16 cellular contexts compared by ENCODE assay signal in the genomic region with DNA sequence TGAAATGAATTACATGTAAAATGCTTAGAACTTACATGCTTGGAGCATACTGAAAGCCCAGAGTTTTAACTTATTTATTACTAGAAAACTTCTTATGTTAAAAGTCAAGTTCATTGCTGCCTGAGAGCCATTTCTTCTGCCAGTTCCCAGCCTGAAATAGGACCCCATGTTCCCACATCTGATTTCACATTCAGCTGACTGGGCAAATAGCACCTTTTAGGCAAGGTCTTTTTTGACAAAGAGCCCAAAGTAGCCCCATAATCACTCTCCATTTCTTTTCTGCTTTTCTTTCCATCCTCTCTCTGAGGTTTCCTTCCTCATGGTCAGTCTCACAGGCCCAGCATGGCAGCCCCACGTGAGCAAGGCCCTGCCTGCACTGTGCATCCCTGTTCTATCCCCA. TPM values are rescaled to one million over a fixed set of nuclear protein-coding genes. Genes with fewer than 3 reads are reported as not detected.
A peak's percentile ranks its signal among the peaks of the same experiment; 100 is the strongest.
DNase-seq lines count a peak whose midpoint lies in the region; ATAC-seq and TF ChIP-seq lines count a peak whose summit lies in the region.
"Had no signal": no experiment of that assay in that cellular context is flagged by ENCODE, and none has a peak within 500 bp of the region (broad histone marks: within the 10 kb centered on the region; RNA-seq: fewer than 3 reads in every experiment).

No MANE protein-coding gene starts in this region.

- H3K9me3 ChIP-seq in left ventricle myocardium inferior (replicated peaks) = no peaks in the 10 kb centered on the region
- no peaks in the 10 kb centered on the region for H3K9me3 ChIP-seq in heart left ventricle
- H3K9me3 ChIP-seq in breast epithelium = no peaks in the 10 kb centered on the region
- H3K9me3 ChIP-seq: BE2C, heart right ventricle had no signal

- peak overlapping the region; percentile 99 for H3K27ac Mint-ChIP-seq in activated T-helper 2 cell treated with anti-CD3 and anti-CD28 coated beads, Interferon-gamma antibody, Interleukin-2, Interleukin-4, amounts not matched to agents 10 μg/mL and 5 μg/mL and 100 μg/mL, durations not matched to agents 14 hours and 24 hours and 36 hours
- H3K27ac Mint-ChIP-seq in naive B cell (peak overlapping the region in 3 of 6 donors; percentile 31 to 100 (median 100)), type B pancreatic cell (peak overlapping the region; percentile 98)

- intact Hi-C loops in left ventricle myocardium inferior (cut with micrococcal nuclease) (no loop called here), heart left ventricle (cut with DNase I) (loop anchor here in 9 of 10 donors (2.0 to 10.0 kb wide), 11 partner anchors 16 to 441 kb away; partner anchors contain the start of genes RAD9B (in 3 of the 9), VPS29 (in 3 of the 9), FAM216A (in 1 of the 9) and GPN3 (in 1 of the 9)), breast epithelium (cut with DNase I; ENCODE audit: low total_unique reads) (no loop called here)
- intact Hi-C loops in activated T-helper 2 cell treated with anti-CD3 and anti-CD28 coated beads, Interferon-gamma antibody, Interleukin-2, Interleukin-4, amounts not matched to agents 10 μg/mL and 5 μg/mL and 100 μg/mL, durations not matched to agents 14 hours and 24 hours and 36 hours (cut with micrococcal nuclease) = no loop called here

- TF ChIP-seq POLR2A in heart left ventricle (IDR thresholded peaks at IDR 0.05) (no peak), breast epithelium (IDR thresholded peaks at IDR 0.05) (no peak)

- H3K27me3 Mint-ChIP-seq in activated T-helper 2 cell treated with anti-CD3 and anti-CD28 coated beads, Interferon-gamma antibody, Interleukin-2, Interleukin-4, amounts not matched to agents 10 μg/mL and 5 μg/mL and 100 μg/mL, durations not matched to agents 14 hours and 24 hours and 36 hours (ENCODE audit: low read depth) = no peaks in the 10 kb centered on the region
- H3K27me3 Mint-ChIP-seq in naive B cell = no peaks in the 10 kb centered on the region
- H3K27me3 Mint-ChIP-seq in type B pancreatic cell = no peaks in the 10 kb centered on the region

- H3K4me1 ChIP-seq in left ventricle myocardium inferior (peaks cover 41% of the 10 kb centered on the region), heart left ventricle (peaks cover 0 to 49% (median 13%) of the 10 kb centered on the region in 12 donors), breast epithelium (no peaks in the 10 kb centered on the region)
- H3K4me1 ChIP-seq: BE2C had no signal

- no peaks in the 10 kb centered on the region for H3K27me3 ChIP-seq in left ventricle myocardium inferior (ENCODE audit: low read depth)
- H3K27me3 ChIP-seq in heart left ventricle = no peaks in the 10 kb centered on the region
- H3K27me3 ChIP-seq in breast epithelium = no peaks in the 10 kb centered on the region
- H3K27me3 ChIP-seq: BE2C, heart right ventricle had no signal

- H3K4me3 ChIP-seq in left ventricle myocardium inferior (no peak overlapping the region), heart left ventricle (no peak overlapping the region), breast epithelium (no peak overlapping the region)

- peak overlapping the region; percentile 100 for H3K4me3 Mint-ChIP-seq in activated T-helper 2 cell treated with anti-CD3 and anti-CD28 coated beads, Interferon-gamma antibody, Interleukin-2, Interleukin-4, amounts not matched to agents 10 μg/mL and 5 μg/mL and 100 μg/mL, durations not matched to agents 14 hours and 24 hours and 36 hours (ENCODE audit: low read depth)
- H3K4me3 Mint-ChIP-seq in naive B cell (peak overlapping the region in 6 of 8 donors; percentile 5 to 100 (median 92)), type B pancreatic cell (peak overlapping the region; percentile 64)

- 71 to 80% (median 76%) methylated on average over 1 of the region's 1 CpG for WGBS in heart left ventricle, 4 donors

- DNase-seq in left ventricle myocardium inferior = no peak
- no peak for DNase-seq in heart left ventricle
- DNase-seq in activated T-helper 2 cell treated with anti-CD3 and anti-CD28 coated beads, Interferon-gamma antibody, Interleukin-2, Interleukin-4, amounts not matched to agents 10 μg/mL and 5 μg/mL and 100 μg/mL, durations not matched to agents 14 hours and 24 hours and 36 hours (ENCODE audit: low spot score) = no peak
- no peak for DNase-seq in naive B cell
- no peak for DNase-seq in type B pancreatic cell (ENCODE audit: extremely low spot score, unreplicated experiment)
- DNase-seq in NOMO-1 treated with dmso at 0.1 percent for 144 hours (lab: John Stamatoyannopoulos, UW; ENCODE audit: unreplicated experiment) = no peak
- no peak for DNase-seq in breast epithelium (ENCODE audit: low spot score in 2 of 2)
- DNase-seq: activated CD8-positive, alpha-beta memory T cell treated with anti-CD3 and anti-CD28 coated beads for 24 hours; BE2C; heart right ventricle; Kasumi-1; NCI-H2081 treated with DMSO at 0.1 percent for 48 hours; occipital lobe; stimulated activated CD4-positive, alpha-beta T cell treated with anti-CD3 and anti-CD28 coated beads, Interleukin-1b, Interleukin-23, amount 100 ng/mL, for 48 hours; SW 1271 had no signal

- peaks cover 57% of the 10 kb centered on the region for H3K36me3 Mint-ChIP-seq in activated T-helper 2 cell treated with anti-CD3 and anti-CD28 coated beads, Interferon-gamma antibody, Interleukin-2, Interleukin-4, amounts not matched to agents 10 μg/mL and 5 μg/mL and 100 μg/mL, durations not matched to agents 14 hours and 24 hours and 36 hours (ENCODE audit: low read depth)
- H3K36me3 Mint-ChIP-seq in naive B cell (peaks cover 11 to 12% of the 10 kb centered on the region in 2 donors), type B pancreatic cell (peaks cover 9% of the 10 kb centered on the region)

- H3K36me3 ChIP-seq in left ventricle myocardium inferior (peaks cover 42% of the 10 kb centered on the region), heart left ventricle (peaks cover 0 to 57% (median 39%) of the 10 kb centered on the region in 9 donors), breast epithelium (no peaks in the 10 kb centered on the region)

- TF ChIP-seq CTCF in left ventricle myocardium inferior (IDR thresholded peaks at IDR 0.05; ENCODE audit: borderline replicate concordance) = no peak
- TF ChIP-seq CTCF in heart left ventricle (IDR thresholded peaks at IDR 0.05) = no peak
- no peak for TF ChIP-seq CTCF in type B pancreatic cell (conservative IDR thresholded peaks at IDR 0.05)
- TF ChIP-seq CTCF in breast epithelium (IDR thresholded peaks at IDR 0.05) = no peak

- H3K4me1 Mint-ChIP-seq in activated T-helper 2 cell treated with anti-CD3 and anti-CD28 coated beads, Interferon-gamma antibody, Interleukin-2, Interleukin-4, amounts not matched to agents 10 μg/mL and 5 μg/mL and 100 μg/mL, durations not matched to agents 14 hours and 24 hours and 36 hours (ENCODE audit: low read depth) = peaks cover 19% of the 10 kb centered on the region
- peaks cover 35 to 55% (median 53%) of the 10 kb centered on the region in 3 donors for H3K4me1 Mint-ChIP-seq in naive B cell
- peaks cover 13% of the 10 kb centered on the region for H3K4me1 Mint-ChIP-seq in type B pancreatic cell (ENCODE audit: unreplicated experiment)

- ATAC-seq in heart left ventricle (no peak), naive B cell (ENCODE audit: low read depth in 2 of 2) (no peak), GM18511 (IDR thresholded peaks at IDR 0.05; ENCODE audit: unreplicated experiment) (no peak)

- H3K27ac ChIP-seq in left ventricle myocardium inferior (replicated peaks) = peak overlapping the region; percentile 94
- peak overlapping the region in 1 of 12 donors; percentile 13 for H3K27ac ChIP-seq in heart left ventricle
- no peak overlapping the region for H3K27ac ChIP-seq in breast epithelium

- no peaks in the 10 kb centered on the region for H3K9me3 Mint-ChIP-seq in activated T-helper 2 cell treated with anti-CD3 and anti-CD28 coated beads, Interferon-gamma antibody, Interleukin-2, Interleukin-4, amounts not matched to agents 10 μg/mL and 5 μg/mL and 100 μg/mL, durations not matched to agents 14 hours and 24 hours and 36 hours
- H3K9me3 Mint-ChIP-seq in naive B cell (no peaks in the 10 kb centered on the region), type B pancreatic cell (no peaks in the 10 kb centered on the region)

RNA-seq across cellular contexts. Expression of gene ARPC3, which starts 1.1 kb away (rescaled TPM):
- total RNA-seq in left ventricle myocardium inferior (84.5 TPM), heart left ventricle (100 to 1,000 TPM in 5 of 9 donors, 10 to 100 TPM in 4; 77.2 to 251 (median 108) TPM), type B pancreatic cell (ENCODE audit: low replicate concordance) (164 and 218 TPM in 2 replicates), breast epithelium (100 to 1,000 TPM; 286 to 426 (median 351) TPM)
- polyA plus RNA-seq in heart left ventricle (100 to 1,000 TPM; 176 to 202 TPM), naive B cell (ENCODE audit: low read depth in 6 of 6) (1,000 to 10,000 TPM; 1,452 to 1,836 (median 1,596) TPM)
- 312 and 338 TPM in 2 replicates for total RNA-seq in activated T-helper 2 cell treated with anti-CD3 and anti-CD28 coated beads, Interferon-gamma antibody, Interleukin-2, Interleukin-4, amounts not matched to agents 10 μg/mL and 5 μg/mL and 100 μg/mL, durations not matched to agents 14 hours and 24 hours and 36 hours

RNA-seq across cellular contexts. Expression of gene GPN3, which starts 16.8 kb away (rescaled TPM):
- total RNA-seq in left ventricle myocardium inferior (29.3 TPM), heart left ventricle (10 to 100 TPM; 14.5 to 37.0 (median 28.4) TPM), type B pancreatic cell (ENCODE audit: low replicate concordance) (15.2 and 18.1 TPM in 2 replicates), breast epithelium (10 to 100 TPM; 19.8 to 31.0 (median 21.0) TPM)
- polyA plus RNA-seq in heart left ventricle (10 to 100 TPM; 16.1 to 62.2 TPM), naive B cell (ENCODE audit: low read depth in 6 of 6) (10 to 100 TPM; 23.3 to 48.1 (median 36.0) TPM)
- total RNA-seq in activated T-helper 2 cell treated with anti-CD3 and anti-CD28 coated beads, Interferon-gamma antibody, Interleukin-2, Interleukin-4, amounts not matched to agents 10 μg/mL and 5 μg/mL and 100 μg/mL, durations not matched to agents 14 hours and 24 hours and 36 hours = 43.9 and 47.5 TPM in 2 replicates

RNA-seq across cellular contexts. Expression of gene FAM216A, which starts 17.4 kb away (rescaled TPM):
- 4.2 TPM for total RNA-seq in left ventricle myocardium inferior
- 1 to 10 TPM; 3.6 to 8.0 (median 4.7) TPM for total RNA-seq in heart left ventricle
- 10 to 100 TPM in 1 of 2 donors, 1 to 10 TPM in 1; 8.7 to 29.3 TPM for polyA plus RNA-seq in heart left ventricle
- total RNA-seq in activated T-helper 2 cell treated with anti-CD3 and anti-CD28 coated beads, Interferon-gamma antibody, Interleukin-2, Interleukin-4, amounts not matched to agents 10 μg/mL and 5 μg/mL and 100 μg/mL, durations not matched to agents 14 hours and 24 hours and 36 hours = 44.7 and 48.8 TPM in 2 replicates
- polyA plus RNA-seq in naive B cell (ENCODE audit: low read depth in 6 of 6) = 10 to 100 TPM in 5 of 6 donors, 1 to 10 TPM in 1; 8.9 to 17.9 (median 15.6) TPM
- total RNA-seq in type B pancreatic cell (ENCODE audit: low replicate concordance) = 2.5 and 13.2 TPM in 2 replicates
- total RNA-seq in breast epithelium = 10 to 100 TPM in 1 of 3 donors, 1 to 10 TPM in 2; 6.1 to 10.5 (median 8.5) TPM

RNA-seq across cellular contexts. Expression of gene ANAPC7, which starts 47.8 kb away (rescaled TPM):
- total RNA-seq in left ventricle myocardium inferior (32.0 TPM), heart left ventricle (10 to 100 TPM; 26.5 to 41.3 (median 33.0) TPM), type B pancreatic cell (ENCODE audit: low replicate concordance) (49.6 and 77.8 TPM in 2 replicates), breast epithelium (10 to 100 TPM; 29.4 to 56.2 (median 43.3) TPM)
- polyA plus RNA-seq in heart left ventricle (10 to 100 TPM; 35.4 to 36.7 TPM), naive B cell (ENCODE audit: low read depth in 6 of 6) (10 to 100 TPM; 20.1 to 40.7 (median 25.1) TPM)
- total RNA-seq in activated T-helper 2 cell treated with anti-CD3 and anti-CD28 coated beads, Interferon-gamma antibody, Interleukin-2, Interleukin-4, amounts not matched to agents 10 μg/mL and 5 μg/mL and 100 μg/mL, durations not matched to agents 14 hours and 24 hours and 36 hours = 67.2 and 68.4 TPM in 2 replicates

RNA-seq across cellular contexts. Expression of gene VPS29, which starts 50.6 kb away (rescaled TPM):
- total RNA-seq in left ventricle myocardium inferior (91.1 TPM), heart left ventricle (100 to 1,000 TPM in 3 of 9 donors, 10 to 100 TPM in 6; 66.7 to 149 (median 89.5) TPM), type B pancreatic cell (ENCODE audit: low replicate concordance) (72.6 and 84.7 TPM in 2 replicates), breast epithelium (100 to 1,000 TPM in 1 of 3 donors, 10 to 100 TPM in 2; 82.9 to 135 (median 96.7) TPM)
- polyA plus RNA-seq in heart left ventricle (100 to 1,000 TPM; 107 to 191 TPM), naive B cell (ENCODE audit: low read depth in 6 of 6) (100 to 1,000 TPM; 120 to 151 (median 143) TPM)
- total RNA-seq in activated T-helper 2 cell treated with anti-CD3 and anti-CD28 coated beads, Interferon-gamma antibody, Interleukin-2, Interleukin-4, amounts not matched to agents 10 μg/mL and 5 μg/mL and 100 μg/mL, durations not matched to agents 14 hours and 24 hours and 36 hours = 103 and 107 TPM in 2 replicates

Comparison
In these comparisons a context has a peak if more than half of its experiments do, and no peak if none do; other contexts are left out.
1. intact Hi-C loops: an anchor here in heart left ventricle (2.0 to 10.0 kb wide); none called in left ventricle myocardium inferior, activated T-helper 2 cell treated with anti-CD3 and anti-CD28 coated beads, Interferon-gamma antibody, Interleukin-2, Interleukin-4, amounts not matched to agents 10 μg/mL and 5 μg/mL and 100 μg/mL, durations not matched to agents 14 hours and 24 hours and 36 hours and breast epithelium.